In the genomic region with DNA sequence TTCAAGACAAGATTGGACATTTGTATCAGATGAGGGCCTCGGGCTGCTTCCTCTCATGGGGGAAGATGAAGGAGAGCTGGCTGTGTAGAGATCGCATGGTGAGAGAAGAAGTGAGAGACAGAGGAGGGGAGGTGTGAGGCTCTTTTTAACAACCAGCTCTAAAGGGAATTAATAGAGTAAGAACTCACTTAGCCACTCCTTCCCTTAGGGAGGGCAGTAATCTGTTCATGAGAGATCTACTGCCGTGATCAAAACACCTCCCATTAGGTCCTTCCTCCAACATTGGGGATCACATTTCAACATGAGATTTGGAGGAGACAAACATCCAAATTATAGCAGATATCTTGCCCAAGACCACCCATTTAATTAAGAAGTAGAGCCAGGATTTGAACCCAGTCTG, we compare ENCODE assay signal across 26 cellular contexts.
"Had no signal": no experiment of that assay in that cellular context is flagged by ENCODE, and none has a peak within 500 bp of the region (broad histone marks: within the 10 kb centered on the region; RNA-seq: fewer than 3 reads in every experiment).

No MANE protein-coding gene starts in this region.

- H3K27ac ChIP-seq: ascending aorta, body of pancreas, breast epithelium, SJCRH30, SK-N-MC, WERI-Rb-1 had no signal

- H3K4me3 Mint-ChIP-seq: activated CD4-positive, alpha-beta T cell treated with anti-CD3 and anti-CD28 coated beads, Interleukin-2, amount 10 ng/mL, durations not matched to agents 24 days and 14 days; activated CD8-positive, alpha-beta T cell treated with anti-CD3 and anti-CD28 coated beads for 36 hours; activated naive CD4-positive, alpha-beta T cell treated with anti-CD3 and anti-CD28 coated beads, Interleukin-2, amount 50 U/mL, for 24 hours; activated naive CD8-positive, alpha-beta T cell treated with anti-CD3 and anti-CD28 coated beads, Interleukin-2, amount 10 ng/mL, durations not matched to agents 7 days and 5 days had no signal

- DNase-seq: activated CD4-positive, alpha-beta T cell treated with anti-CD3 and anti-CD28 coated beads, Interleukin-2, amount 10 ng/mL, durations not matched to agents 24 days and 14 days; activated CD4-positive, alpha-beta T cell treated with anti-CD3 and anti-CD28 coated beads, Interleukin-2, amount 50 U/mL, for 4 hours; activated CD8-positive, alpha-beta T cell treated with anti-CD3 and anti-CD28 coated beads for 36 hours; activated gamma-delta T cell; activated naive CD4-positive, alpha-beta T cell treated with Interleukin-2 at 50 U/mL for 16 hours; activated naive CD8-positive, alpha-beta T cell treated with anti-CD3 and anti-CD28 coated beads, Interleukin-2, amount 10 ng/mL, durations not matched to agents 7 days and 5 days; activated T-cell treated with anti-CD3 and anti-CD28 coated beads, Interleukin-2, amount 50 U/mL, for 1 hour; amygdala; body of pancreas; Karpas-422; NCI-H1105; NCI-H1417 treated with DMSO at 0.1 percent for 48 hours; NCI-H187 treated with DMSO at 0.1 percent for 48 hours; NCI-H2081; NCI-H345; NCI-H524 treated with DMSO at 0.1 percent for 48 hours; SHP77; SJCRH30; T1000; WERI-Rb-1 had no signal

- H3K36me3 ChIP-seq: ascending aorta, breast epithelium, SJCRH30, WERI-Rb-1 had no signal

- H3K9me3 Mint-ChIP-seq: activated CD4-positive, alpha-beta T cell treated with anti-CD3 and anti-CD28 coated beads, Interleukin-2, amount 10 ng/mL, durations not matched to agents 24 days and 14 days; activated CD8-positive, alpha-beta T cell treated with anti-CD3 and anti-CD28 coated beads for 36 hours; activated naive CD4-positive, alpha-beta T cell treated with anti-CD3 and anti-CD28 coated beads, Interleukin-2, amount 50 U/mL, for 24 hours; activated naive CD8-positive, alpha-beta T cell treated with anti-CD3 and anti-CD28 coated beads, Interleukin-2, amount 10 ng/mL, durations not matched to agents 7 days and 5 days; activated T-helper 2 cell treated with anti-CD3 and anti-CD28 coated beads, Interferon-gamma antibody, Interleukin-2, Interleukin-4, amounts not matched to agents 10 μg/mL and 5 μg/mL and 100 μg/mL, durations not matched to agents 14 hours and 24 hours and 36 hours had no signal

- ATAC-seq: activated CD8-positive, alpha-beta T cell treated with anti-CD3 and anti-CD28 coated beads for 36 hours; body of pancreas; Panc1 had no signal

- H3K4me3 ChIP-seq: ascending aorta, body of pancreas, breast epithelium, SJCRH30, SK-N-MC had no signal

- H3K9me3 ChIP-seq: ascending aorta, body of pancreas, breast epithelium, SJCRH30 had no signal

- H3K4me1 Mint-ChIP-seq: activated naive CD4-positive, alpha-beta T cell treated with anti-CD3 and anti-CD28 coated beads, Interleukin-2, amount 50 U/mL, for 24 hours; activated naive CD8-positive, alpha-beta T cell treated with anti-CD3 and anti-CD28 coated beads, Interleukin-2, amount 10 ng/mL, durations not matched to agents 7 days and 5 days had no signal

- H3K27ac Mint-ChIP-seq: activated CD4-positive, alpha-beta T cell treated with anti-CD3 and anti-CD28 coated beads, Interleukin-2, amount 10 ng/mL, durations not matched to agents 24 days and 14 days; activated CD8-positive, alpha-beta T cell treated with anti-CD3 and anti-CD28 coated beads for 36 hours; activated naive CD4-positive, alpha-beta T cell treated with anti-CD3 and anti-CD28 coated beads, Interleukin-2, amount 50 U/mL, for 24 hours; activated naive CD8-positive, alpha-beta T cell treated with anti-CD3 and anti-CD28 coated beads, Interleukin-2, amount 10 ng/mL, durations not matched to agents 7 days and 5 days; activated T-helper 2 cell treated with anti-CD3 and anti-CD28 coated beads, Interferon-gamma antibody, Interleukin-2, Interleukin-4, amounts not matched to agents 10 μg/mL and 5 μg/mL and 100 μg/mL, durations not matched to agents 14 hours and 24 hours and 36 hours had no signal

- H3K4me1 ChIP-seq: ascending aorta, body of pancreas, breast epithelium, SJCRH30 had no signal

- H3K27me3 Mint-ChIP-seq: activated CD4-positive, alpha-beta T cell treated with anti-CD3 and anti-CD28 coated beads, Interleukin-2, amount 10 ng/mL, durations not matched to agents 24 days and 14 days; activated CD8-positive, alpha-beta T cell treated with anti-CD3 and anti-CD28 coated beads for 36 hours; activated naive CD4-positive, alpha-beta T cell treated with anti-CD3 and anti-CD28 coated beads, Interleukin-2, amount 50 U/mL, for 24 hours; activated naive CD8-positive, alpha-beta T cell treated with anti-CD3 and anti-CD28 coated beads, Interleukin-2, amount 10 ng/mL, durations not matched to agents 7 days and 5 days had no signal

- H3K27me3 ChIP-seq: ascending aorta, body of pancreas, SJCRH30 had no signal
